In genomic region chr20:32438331-32438858, GRCh38 we compare ENCODE assay signal across 1 cellular context.
TF ChIP-seq lines count a peak whose summit lies in the region.

No MANE protein-coding gene starts in this region.

TF ChIP-seq in HepG2, 621 proteins besides CTCF, POLR2A, EP300 and RAD21 (continued from another document):
- TF ChIP-seq, protein P1, sequence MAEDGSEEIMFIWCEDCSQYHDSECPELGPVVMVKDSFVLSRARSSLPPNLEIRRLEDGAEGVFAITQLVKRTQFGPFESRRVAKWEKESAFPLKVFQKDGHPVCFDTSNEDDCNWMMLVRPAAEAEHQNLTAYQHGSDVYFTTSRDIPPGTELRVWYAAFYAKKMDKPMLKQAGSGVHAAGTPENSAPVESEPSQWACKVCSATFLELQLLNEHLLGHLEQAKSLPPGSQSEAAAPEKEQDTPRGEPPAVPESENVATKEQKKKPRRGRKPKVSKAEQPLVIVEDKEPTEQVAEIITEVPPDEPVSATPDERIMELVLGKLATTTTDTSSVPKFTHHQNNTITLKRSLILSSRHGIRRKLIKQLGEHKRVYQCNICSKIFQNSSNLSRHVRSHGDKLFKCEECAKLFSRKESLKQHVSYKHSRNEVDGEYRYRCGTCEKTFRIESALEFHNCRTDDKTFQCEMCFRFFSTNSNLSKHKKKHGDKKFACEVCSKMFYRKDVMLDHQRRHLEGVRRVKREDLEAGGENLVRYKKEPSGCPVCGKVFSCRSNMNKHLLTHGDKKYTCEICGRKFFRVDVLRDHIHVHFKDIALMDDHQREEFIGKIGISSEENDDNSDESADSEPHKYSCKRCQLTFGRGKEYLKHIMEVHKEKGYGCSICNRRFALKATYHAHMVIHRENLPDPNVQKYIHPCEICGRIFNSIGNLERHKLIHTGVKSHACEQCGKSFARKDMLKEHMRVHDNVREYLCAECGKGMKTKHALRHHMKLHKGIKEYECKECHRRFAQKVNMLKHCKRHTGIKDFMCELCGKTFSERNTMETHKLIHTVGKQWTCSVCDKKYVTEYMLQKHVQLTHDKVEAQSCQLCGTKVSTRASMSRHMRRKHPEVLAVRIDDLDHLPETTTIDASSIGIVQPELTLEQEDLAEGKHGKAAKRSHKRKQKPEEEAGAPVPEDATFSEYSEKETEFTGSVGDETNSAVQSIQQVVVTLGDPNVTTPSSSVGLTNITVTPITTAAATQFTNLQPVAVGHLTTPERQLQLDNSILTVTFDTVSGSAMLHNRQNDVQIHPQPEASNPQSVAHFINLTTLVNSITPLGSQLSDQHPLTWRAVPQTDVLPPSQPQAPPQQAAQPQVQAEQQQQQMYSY (CRISPR knock-in tag; IDR thresholded peaks at IDR 0.05): no peak
- TF ChIP-seq ZNF547 (CRISPR knock-in tag; IDR thresholded peaks at IDR 0.05) (no peak), ZFP62 (CRISPR knock-in tag; IDR thresholded peaks at IDR 0.05) (no peak), KLF16 (CRISPR knock-in tag; IDR thresholded peaks at IDR 0.05) (peak in 1 of 2 experiments; percentile 20; a peak in 1 of 4 replicates), POLR2AphosphoS5 (IDR thresholded peaks at IDR 0.05; ENCODE audit: low read depth, low read length) (no peak), SOX6 (IDR thresholded peaks at IDR 0.05) (no peak), SOX6 (CRISPR knock-in tag; IDR thresholded peaks at IDR 0.05) (no peak), ZNF549 (CRISPR knock-in tag; IDR thresholded peaks at IDR 0.05) (no peak), FOSL2 (CRISPR knock-in tag; IDR thresholded peaks at IDR 0.05) (0 out of 2 replicates have a peak, but pooled peaks have one; percentile 9), TGIF2 (CRISPR knock-in tag; IDR thresholded peaks at IDR 0.05) (no peak), MTA1 (CRISPR knock-in tag; IDR thresholded peaks at IDR 0.05; ENCODE audit: borderline replicate concordance) (0 out of 2 replicates have a peak, but pooled peaks have one; percentile 18), ZNF768 (CRISPR knock-in tag; IDR thresholded peaks at IDR 0.05) (peak; percentile 44; the same call in 1 of the 2 replicates), NRL (CRISPR knock-in tag; IDR thresholded peaks at IDR 0.05; ENCODE audit: borderline replicate concordance) (0 out of 2 replicates have a peak, but pooled peaks have one; percentile 40), FOSL1 (CRISPR knock-in tag; IDR thresholded peaks at IDR 0.05; ENCODE audit: borderline replicate concordance) (no peak), ZFX (CRISPR knock-in tag; IDR thresholded peaks at IDR 0.05; ENCODE audit: low read depth) (peak; percentile 5; the same call in 1 of the 2 replicates), NCOA5 (CRISPR knock-in tag; IDR thresholded peaks at IDR 0.05) (no peak)
